8 cellular contexts compared by ENCODE assay signal in the genomic region with DNA sequence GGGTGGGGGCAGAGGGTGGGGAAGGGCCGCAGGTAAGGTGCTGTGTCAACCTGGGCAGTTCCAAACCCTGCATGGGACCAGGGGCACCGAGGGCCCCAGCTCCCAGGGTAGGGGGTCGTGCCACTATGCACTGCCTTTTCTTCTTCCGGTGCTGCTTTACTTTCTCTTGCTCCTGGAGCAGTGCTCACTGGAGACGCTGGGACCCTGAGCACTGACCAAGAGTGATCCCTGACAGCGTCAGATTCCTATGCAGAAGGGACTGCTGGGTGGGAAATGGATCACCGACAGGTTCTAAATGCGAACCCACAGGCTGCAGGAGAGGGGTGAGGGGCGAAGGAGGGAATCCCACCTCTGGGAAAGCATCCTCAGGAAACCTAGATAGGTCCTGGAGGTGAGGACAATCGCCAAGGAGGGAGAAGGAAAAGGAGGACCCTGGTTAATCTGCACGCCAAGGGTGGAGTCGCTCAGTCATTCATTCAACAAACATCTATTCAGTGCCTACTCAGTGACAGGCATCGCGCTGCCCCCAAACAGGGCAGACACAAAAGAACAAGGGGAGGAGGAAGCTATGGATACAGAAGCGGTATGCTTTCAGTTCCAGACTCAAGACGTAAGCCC.
DNase-seq lines count a peak whose midpoint lies in the region; ATAC-seq and TF ChIP-seq lines count a peak whose summit lies in the region.

No MANE protein-coding gene starts in this region.

- peak overlapping the region; percentile 90 for H3K9ac ChIP-seq in smooth muscle cell (ENCODE audit: low read depth)

- peaks cover 64% of the 10 kb centered on the region for H3K27me3 Mint-ChIP-seq in T-helper 1 cell treated with Interleukin-12 subunit alpha and Interleukin-12 subunit beta and Interleukin-4 antibody, amounts not matched to agents 30 μg/mL and 1 μg/mL, for 36 hours (ENCODE audit: low read depth)

- H3K4me1 ChIP-seq in smooth muscle cell (ENCODE audit: low read depth) = peaks cover 3% of the 10 kb centered on the region

- no peak for TF ChIP-seq CTCF in VCaP (conservative IDR thresholded peaks at IDR 0.05)
- TF ChIP-seq CTCF in foreskin fibroblast (IDR thresholded peaks at IDR 0.05; ENCODE audit: low read depth, low read length) = no peak
- TF ChIP-seq CTCF in smooth muscle cell (IDR thresholded peaks at IDR 0.05; ENCODE audit: borderline replicate concordance, insufficient read depth, poor library complexity, severe bottlenecking) = no peak

- no peak overlapping the region for H2AFZ ChIP-seq in smooth muscle cell (ENCODE audit: low read depth)

- H3K27ac Mint-ChIP-seq in T-helper 1 cell treated with Interleukin-12 subunit alpha and Interleukin-12 subunit beta and Interleukin-4 antibody, amounts not matched to agents 30 μg/mL and 1 μg/mL, for 36 hours = no peak overlapping the region

- 38% methylated on average over 16 of the region's 16 CpGs for WGBS in smooth muscle cell (ENCODE audit: low lambda C conversion rate)

- H3K4me1 Mint-ChIP-seq in T-helper 1 cell treated with Interleukin-12 subunit alpha and Interleukin-12 subunit beta and Interleukin-4 antibody, amounts not matched to agents 30 μg/mL and 1 μg/mL, for 36 hours (ENCODE audit: low read depth) = peaks cover 36% of the 10 kb centered on the region

- H4K20me1 ChIP-seq in smooth muscle cell (ENCODE audit: low read depth) = peaks cover 31% of the 10 kb centered on the region

- no peaks in the 10 kb centered on the region for H3K9me3 ChIP-seq in smooth muscle cell (replicated peaks; ENCODE audit: low read depth)

- H3K27me3 ChIP-seq in smooth muscle cell (ENCODE audit: low read depth) = no peaks in the 10 kb centered on the region

- peak overlapping the region; percentile 90 for H3K4me3 Mint-ChIP-seq in T-helper 1 cell treated with Interleukin-12 subunit alpha and Interleukin-12 subunit beta and Interleukin-4 antibody, amounts not matched to agents 30 μg/mL and 1 μg/mL, for 36 hours

- peak overlapping the region; percentile 94 for H3K4me2 ChIP-seq in smooth muscle cell

- no peaks in the 10 kb centered on the region for H3K36me3 ChIP-seq in smooth muscle cell (ENCODE audit: low read depth)

- H3K9me3 Mint-ChIP-seq in T-helper 1 cell treated with Interleukin-12 subunit alpha and Interleukin-12 subunit beta and Interleukin-4 antibody, amounts not matched to agents 30 μg/mL and 1 μg/mL, for 36 hours = no peaks in the 10 kb centered on the region

- DNase-seq in T-helper 1 cell = no peak
- no peak for DNase-seq in foreskin fibroblast
- DNase-seq in smooth muscle cell (lab: John Stamatoyannopoulos, UW; ENCODE audit: unreplicated experiment) = no peak
- DNase-seq in iPS-NIHi7 (ENCODE audit: extremely low spot score) = no peak
- DNase-seq in iPS-NIHi11 (ENCODE audit: low spot score) = no peak

- peaks cover 4% of the 10 kb centered on the region for H3F3A ChIP-seq in smooth muscle cell (ENCODE audit: low read depth)

- no peaks in the 10 kb centered on the region for H3K36me3 Mint-ChIP-seq in T-helper 1 cell treated with Interleukin-12 subunit alpha and Interleukin-12 subunit beta and Interleukin-4 antibody, amounts not matched to agents 30 μg/mL and 1 μg/mL, for 36 hours (ENCODE audit: low read depth)

- peaks cover 53% of the 10 kb centered on the region for H3K79me2 ChIP-seq in smooth muscle cell (ENCODE audit: low read depth)

- no peak for ATAC-seq in esophagus mucosa

- peak overlapping the region; percentile 70; the same call in 1 of the 2 replicates for H3K27ac ChIP-seq in VCaP
- H3K27ac ChIP-seq in smooth muscle cell (ENCODE audit: low read depth) = peak overlapping the region; percentile 95

- H3K4me3 ChIP-seq in foreskin fibroblast (ENCODE audit: low read depth in 1 of 2, low read length in 2 of 2) (peak overlapping the region; percentile 66 to 91), smooth muscle cell (peak overlapping the region; percentile 93)
